Comparison of ENCODE assay signal across 8 cellular contexts in the genomic region with DNA sequence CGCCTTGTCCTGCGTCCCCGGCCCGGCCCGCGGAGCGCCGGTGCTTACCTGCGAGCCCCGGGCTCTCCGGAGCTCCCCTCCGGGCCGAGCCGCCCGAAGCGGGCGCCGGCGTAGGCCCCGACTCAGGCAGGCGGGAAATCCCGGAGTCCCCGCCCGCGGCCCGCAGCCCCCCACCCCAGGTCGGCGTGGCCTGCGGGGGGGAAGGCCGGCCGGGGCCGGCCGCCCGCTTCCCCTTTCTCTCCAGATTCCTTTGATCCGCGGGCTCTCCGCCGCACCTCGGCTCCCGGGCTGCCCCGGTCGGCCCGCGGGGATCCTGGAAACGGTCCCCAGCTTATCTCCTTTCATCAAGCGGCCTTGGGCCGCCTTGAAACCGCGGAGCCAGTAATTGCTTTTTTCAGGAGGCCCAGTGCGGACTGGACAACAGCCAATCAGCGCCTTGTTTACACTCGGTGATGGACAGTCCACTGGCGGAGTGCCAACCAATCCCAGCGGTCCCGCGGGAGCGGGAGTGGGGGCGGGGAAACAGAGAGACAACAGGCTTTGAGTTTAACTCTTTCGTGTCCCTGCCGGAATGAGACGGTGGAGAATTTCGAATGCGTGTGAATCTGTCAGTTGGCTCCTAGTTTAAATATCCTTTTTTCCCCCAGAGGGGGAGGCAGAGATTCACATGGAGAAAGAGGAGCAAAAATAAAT. TPM values are rescaled to one million over a fixed set of nuclear protein-coding genes. Genes with fewer than 3 reads are reported as not detected.
A peak's percentile ranks its signal among the peaks of the same experiment; 100 is the strongest.
DNase-seq lines count a peak whose midpoint lies in the region; TF ChIP-seq lines count a peak whose summit lies in the region.

No MANE protein-coding gene starts in this region.

- H3K27ac ChIP-seq in HUES64 (ENCODE audit: low read depth, low read length) (peak overlapping the region; percentile 82; the same call in 1 of the 2 replicates), thymus (ENCODE audit: low read depth) (peak overlapping the region; percentile 42)

- no peak overlapping the region for H2AFZ ChIP-seq in neuron (ENCODE audit: low read depth, low read length)

- WGBS in HUES64 = under 1% methylated on average over 63 of the region's 63 CpGs
- WGBS in thymus = under 1% methylated on average over 63 of the region's 63 CpGs

- DNase-seq in DMS 273 treated with DMSO at 0.1 percent for 48 hours (lab: John Stamatoyannopoulos, UW) (peak; percentile 96), NT2/D1 (ENCODE audit: low read depth, low spot score) (peak; percentile 97), glutamatergic neuron (peak; percentile 100)
- peak; percentile 81 for DNase-seq in activated naive CD8-positive, alpha-beta T cell treated with anti-CD3 and anti-CD28 coated beads for 36 hours
- DNase-seq in effector CD4-positive, alpha-beta T cell = no peak

- H3K4me1 ChIP-seq in HUES64 (ENCODE audit: insufficient read depth, low read length) = peaks cover 44% of the 10 kb centered on the region
- H3K4me1 ChIP-seq in NT2/D1 (ENCODE audit: insufficient read depth, insufficient read length) = peaks cover 26% of the 10 kb centered on the region
- peaks cover 58% of the 10 kb centered on the region for H3K4me1 ChIP-seq in neuron (ENCODE audit: insufficient read depth, low read length)
- peaks cover 32% of the 10 kb centered on the region for H3K4me1 ChIP-seq in thymus (ENCODE audit: control insufficient read depth, insufficient read depth, low read length)

- H3K4me1 Mint-ChIP-seq in activated naive CD8-positive, alpha-beta T cell treated with anti-CD3 and anti-CD28 coated beads for 36 hours = peaks cover 17% of the 10 kb centered on the region
- H3K4me1 Mint-ChIP-seq in glutamatergic neuron (ENCODE audit: low read depth, unreplicated experiment) = peaks cover 26% of the 10 kb centered on the region

- H3K36me3 Mint-ChIP-seq in activated naive CD8-positive, alpha-beta T cell treated with anti-CD3 and anti-CD28 coated beads for 36 hours = no peaks in the 10 kb centered on the region
- no peaks in the 10 kb centered on the region for H3K36me3 Mint-ChIP-seq in glutamatergic neuron (ENCODE audit: unreplicated experiment)

- peak overlapping the region; percentile 55 for H3K4me3 Mint-ChIP-seq in activated naive CD8-positive, alpha-beta T cell treated with anti-CD3 and anti-CD28 coated beads for 36 hours
- peak overlapping the region; percentile 91 for H3K4me3 Mint-ChIP-seq in glutamatergic neuron (ENCODE audit: unreplicated experiment)

- H3K27ac Mint-ChIP-seq in activated naive CD8-positive, alpha-beta T cell treated with anti-CD3 and anti-CD28 coated beads for 36 hours = no peak overlapping the region
- peak overlapping the region; percentile 92 for H3K27ac Mint-ChIP-seq in glutamatergic neuron (ENCODE audit: unreplicated experiment)

- peak overlapping the region; percentile 74 for H3K9ac ChIP-seq in HUES64 (ENCODE audit: low read depth, low read length)
- H3K9ac ChIP-seq in NT2/D1 (ENCODE audit: insufficient read length, low read depth) = peak overlapping the region; percentile 86

- H3K9me3 Mint-ChIP-seq in activated naive CD8-positive, alpha-beta T cell treated with anti-CD3 and anti-CD28 coated beads for 36 hours = no peaks in the 10 kb centered on the region
- H3K9me3 Mint-ChIP-seq in glutamatergic neuron (ENCODE audit: unreplicated experiment) = peaks cover 36% of the 10 kb centered on the region

- peaks cover 83% of the 10 kb centered on the region for H3K27me3 Mint-ChIP-seq in activated naive CD8-positive, alpha-beta T cell treated with anti-CD3 and anti-CD28 coated beads for 36 hours
- H3K27me3 Mint-ChIP-seq in glutamatergic neuron (ENCODE audit: unreplicated experiment) = peaks cover 31% of the 10 kb centered on the region

- H3K9me3 ChIP-seq in HUES64 (ENCODE audit: insufficient read depth, low read depth, low read length) = no peaks in the 10 kb centered on the region
- H3K9me3 ChIP-seq in NT2/D1 (ENCODE audit: insufficient read depth, low read length) = no peaks in the 10 kb centered on the region
- H3K9me3 ChIP-seq in neuron (ENCODE audit: low read length) = no peaks in the 10 kb centered on the region
- H3K9me3 ChIP-seq in thymus (ENCODE audit: control insufficient read depth) = no peaks in the 10 kb centered on the region

- peaks cover 66% of the 10 kb centered on the region for H3K27me3 ChIP-seq in HUES64 (ENCODE audit: insufficient read depth, low read length)
- H3K27me3 ChIP-seq in NT2/D1 (ENCODE audit: insufficient read depth, insufficient read length) = peaks cover 48% of the 10 kb centered on the region
- no peaks in the 10 kb centered on the region for H3K27me3 ChIP-seq in neuron (ENCODE audit: insufficient read depth, low read length)
- H3K27me3 ChIP-seq in thymus (ENCODE audit: control insufficient read depth, insufficient read depth) = peaks cover 30% of the 10 kb centered on the region

- TF ChIP-seq CTCF in glutamatergic neuron (IDR thresholded peaks at IDR 0.05; ENCODE audit: partially characterized antibody, unreplicated experiment) = peak; percentile 36

- H3K4me3 ChIP-seq in HUES64 (ENCODE audit: low read length) (peak overlapping the region; percentile 57), NT2/D1 (ENCODE audit: insufficient read length, low read depth) (peak overlapping the region; percentile 54), neuron (ENCODE audit: low read length) (peak overlapping the region; percentile 69), thymus (ENCODE audit: low read length) (peak overlapping the region; percentile 53)

- H3K36me3 ChIP-seq in HUES64 (ENCODE audit: insufficient read depth, low read length) = no peaks in the 10 kb centered on the region
- H3K36me3 ChIP-seq in NT2/D1 (ENCODE audit: insufficient read depth, insufficient read length, low read length) = peaks cover 8% of the 10 kb centered on the region
- peaks cover 4% of the 10 kb centered on the region for H3K36me3 ChIP-seq in neuron (ENCODE audit: insufficient read depth, low read length)
- H3K36me3 ChIP-seq in thymus (ENCODE audit: control insufficient read depth, insufficient read depth) = peaks cover 5% of the 10 kb centered on the region

RNA-seq across cellular contexts. Expression of a gene that starts 1.4 kb away (rescaled TPM):
- polyA plus RNA-seq in HUES64 (2013, experiment 1 of 2) = 7.8 TPM
- 12.9 TPM for polyA plus RNA-seq in HUES64 (2013, experiment 2 of 2)
- total RNA-seq in activated naive CD8-positive, alpha-beta T cell treated with anti-CD3 and anti-CD28 coated beads for 36 hours = under 1 TPM; 0.08 to 0.25 TPM
- total RNA-seq in glutamatergic neuron (ENCODE audit: unreplicated experiment) = 111 TPM
- polyA plus RNA-seq in thymus = 7.3 TPM

Comparison
In these comparisons a context has a peak if more than half of its experiments do, and no peak if none do; other contexts are left out.
1. RNA of a gene that starts 1.4 kb away (total RNA-seq): 111 TPM in glutamatergic neuron (single experiment); 0.08 to 0.25 TPM in activated naive CD8-positive, alpha-beta T cell treated with anti-CD3 and anti-CD28 coated beads for 36 hours; every median in the first group is over 10 times any median in the second.
2. Peak in every context shown above with its lines, with median percentiles within 50 percentile points of each other: H3K4me3 ChIP-seq.